8 cellular contexts compared by ENCODE assay signal in genomic region chr14:75474122-75474521, GRCh38. TPM values are rescaled to one million over a fixed set of nuclear protein-coding genes. Genes with fewer than 3 reads are reported as not detected.
A peak's percentile ranks its signal among the peaks of the same experiment; 100 is the strongest.
DNase-seq lines count a peak whose midpoint lies in the region; ATAC-seq, FAIRE-seq and TF ChIP-seq lines count a peak whose summit lies in the region.
"Not testable (repeated sequence)": the region's sequence is repeated elsewhere in the genome, so short reads cannot be mapped to it uniquely, and the experiment has no call there.
"Had no signal": no experiment of that assay in that cellular context is flagged by ENCODE, and none has a peak within 500 bp of the region (broad histone marks: within the 10 kb centered on the region; RNA-seq: fewer than 3 reads in every experiment).

No MANE protein-coding gene starts in this region.

- peak; percentile 79 for ATAC-seq in left colon
- not testable (repeated sequence) for ATAC-seq in natural killer cell treated with Interleukin-12 subunit alpha and Interleukin-12 subunit beta and Interleukin-15 and Interleukin-18, amount 100 ng/mL, for 72 hours

- not testable (repeated sequence) for H3K36me3 Mint-ChIP-seq in natural killer cell treated with Interleukin-12 subunit alpha and Interleukin-12 subunit beta and Interleukin-15 and Interleukin-18, amount 100 ng/mL, for 72 hours

- H3K36me3 ChIP-seq in OCI-LY1 (ENCODE audit: insufficient read depth, low read length) = peaks cover 47% of the 10 kb centered on the region; the same call in 1 of the 2 replicates
- not testable (repeated sequence) for H3K36me3 ChIP-seq in transverse colon

- TF ChIP-seq POLR2A in transverse colon (IDR thresholded peaks at IDR 0.05) = not testable (repeated sequence)

- not testable (repeated sequence) for TF ChIP-seq CTCF in OCI-LY1 (IDR thresholded peaks at IDR 0.05; ENCODE audit: low read length); transverse colon (IDR thresholded peaks at IDR 0.05)

- not testable (repeated sequence) for H3K9ac ChIP-seq in OCI-LY1 (ENCODE audit: low read length)

- H3K4me3 ChIP-seq in OCI-LY1 (ENCODE audit: low read depth, low read length, poor library complexity, severe bottlenecking); transverse colon: not testable (repeated sequence)

- WGBS in transverse colon (ENCODE audit: low coverage in 1 of 2), 2 donors = 62 to 70% methylated on average over 2 to 6 of the region's 6 CpGs

- peak; percentile 67 for DNase-seq in ELF-1 (ENCODE audit: low read depth, low spot score)
- DNase-seq in NCI-H2081 (lab: John Stamatoyannopoulos, UW) = peak; percentile 11 to 20
- peak; percentile 62 to 79 for DNase-seq in left colon
- DNase-seq in natural killer cell treated with Interleukin-12 subunit alpha and Interleukin-12 subunit beta and Interleukin-15 and Interleukin-18, amount 100 ng/mL, for 72 hours (ENCODE audit: low spot score) = peak; percentile 12
- peak; percentile 74 for DNase-seq in transverse colon

- H3K9me2 ChIP-seq in OCI-LY1 (ENCODE audit: low read depth, low read length) = not testable (repeated sequence)

- H3K4me1 ChIP-seq in OCI-LY1 (ENCODE audit: insufficient read depth, low read length, severe bottlenecking) = peaks cover 82% of the 10 kb centered on the region
- H3K4me1 ChIP-seq in transverse colon = peaks cover 12 to 38% (median 26%) of the 10 kb centered on the region in 4 donors

- TF ChIP-seq EP300 in transverse colon (IDR thresholded peaks at IDR 0.05; ENCODE audit: low read depth) = not testable (repeated sequence)

- not testable (repeated sequence) for H3K4me1 Mint-ChIP-seq in natural killer cell treated with Interleukin-12 subunit alpha and Interleukin-12 subunit beta and Interleukin-15 and Interleukin-18, amount 100 ng/mL, for 72 hours (ENCODE audit: low read depth in 2 of 2)

- H3K4me2 ChIP-seq in OCI-LY1 (ENCODE audit: low read length) = peak overlapping the region; percentile 35; the same call in 1 of the 2 replicates

- H3K79me2 ChIP-seq in OCI-LY1 (ENCODE audit: insufficient read depth, low read length) = not testable (repeated sequence)

- peak overlapping the region; percentile 53 for H3K27ac ChIP-seq in OCI-LY1 (ENCODE audit: low read depth, low read length, poor library complexity, severe bottlenecking)
- H3K27ac ChIP-seq in transverse colon = peak overlapping the region in 3 of 4 donors; percentile 17 to 32 (median 29)

- not testable (repeated sequence) for H3K4me3 Mint-ChIP-seq in natural killer cell treated with Interleukin-12 subunit alpha and Interleukin-12 subunit beta and Interleukin-15 and Interleukin-18, amount 100 ng/mL, for 72 hours

- H3K27me3 Mint-ChIP-seq in natural killer cell treated with Interleukin-12 subunit alpha and Interleukin-12 subunit beta and Interleukin-15 and Interleukin-18, amount 100 ng/mL, for 72 hours = not testable (repeated sequence)

- FAIRE-seq in colon (lab: Jason Lieb, UNC) = peak; percentile 18

- not testable (repeated sequence) for H3F3A ChIP-seq in OCI-LY1 (ENCODE audit: insufficient read depth, low read length)

- not testable (repeated sequence) for H3K27ac Mint-ChIP-seq in natural killer cell treated with Interleukin-12 subunit alpha and Interleukin-12 subunit beta and Interleukin-15 and Interleukin-18, amount 100 ng/mL, for 72 hours

- H4K20me1 ChIP-seq in OCI-LY1 (ENCODE audit: insufficient read depth, low read length) = not testable (repeated sequence)

- H3K27me3 ChIP-seq in OCI-LY1 (ENCODE audit: insufficient read depth, low read length); transverse colon: not testable (repeated sequence)

- H3K9me3 Mint-ChIP-seq in natural killer cell treated with Interleukin-12 subunit alpha and Interleukin-12 subunit beta and Interleukin-15 and Interleukin-18, amount 100 ng/mL, for 72 hours = not testable (repeated sequence)

- in situ Hi-C loops in transverse colon (cut with MboI; ENCODE audit: low pct_ligation_motif_present in 1 of 4, low pct_unique_long_range_greater_than_20kb in 1 of 4, low sequenced_read_pairs in 3 of 4) = not testable (repeated sequence)

- intact Hi-C loops in left colon (cut with DNase I, micrococcal nuclease); transverse colon (cut with DNase I; ENCODE audit: low total_unique reads): not testable (repeated sequence)

- H2AFZ ChIP-seq in OCI-LY1 (ENCODE audit: low read length) = not testable (repeated sequence)

- not testable (repeated sequence) for H3K9me3 ChIP-seq in OCI-LY1 (ENCODE audit: low read length); transverse colon

RNA-seq across cellular contexts. Expression of gene JDP2, which starts 46.3 kb away (rescaled TPM):
- 10 to 100 TPM; 29.5 to 40.1 TPM for total RNA-seq in left colon
- total RNA-seq in natural killer cell treated with Interleukin-12 subunit alpha and Interleukin-12 subunit beta and Interleukin-15 and Interleukin-18, amount 100 ng/mL, for 72 hours = under 1 TPM; 0.61 to 0.83 TPM
- 100 to 1,000 TPM in 1 of 4 donors, 10 to 100 TPM in 3; 49.2 to 108 (median 57.8) TPM for total RNA-seq in transverse colon

RNA-seq across cellular contexts. Expression of gene BATF, which starts 48.1 kb away (rescaled TPM):
- total RNA-seq in left colon (1 to 10 TPM in 1 of 2 donors, under 1 TPM in 1; 0.67 to 1.3 TPM), transverse colon (1 to 10 TPM in 2 of 4 donors, not detected in 2; 2.7 TPM)
- 100 to 1,000 TPM; 219 to 220 TPM for total RNA-seq in natural killer cell treated with Interleukin-12 subunit alpha and Interleukin-12 subunit beta and Interleukin-15 and Interleukin-18, amount 100 ng/mL, for 72 hours
- total RNA-seq: H1 had no signal

Comparison
In these comparisons a context has a peak if more than half of its experiments do, and no peak if none do; other contexts are left out.
1. DNase-seq: peak in every context shown above with its lines; median percentile 74 in transverse colon; 70 in left colon; 67 in ELF-1; 16 in NCI-H2081; 12 in natural killer cell treated with Interleukin-12 subunit alpha and Interleukin-12 subunit beta and Interleukin-15 and Interleukin-18, amount 100 ng/mL, for 72 hours.
2. RNA of gene JDP2, which starts 46.3 kb away (total RNA-seq): 49.2 to 108 TPM in transverse colon and 29.5 to 40.1 TPM in left colon; 0.61 to 0.83 TPM in natural killer cell treated with Interleukin-12 subunit alpha and Interleukin-12 subunit beta and Interleukin-15 and Interleukin-18, amount 100 ng/mL, for 72 hours; every median in the first group is over 10 times any median in the second.
3. RNA of gene BATF, which starts 48.1 kb away (total RNA-seq): 219 to 220 TPM in natural killer cell treated with Interleukin-12 subunit alpha and Interleukin-12 subunit beta and Interleukin-15 and Interleukin-18, amount 100 ng/mL, for 72 hours; 2.7 TPM in transverse colon and 0.67 to 1.3 TPM in left colon; every median in the first group is over 10 times any median in the second.